ENCODE assay signal across 8 cellular contexts in genomic region chr3:138329984-138330293, GRCh38. TPM values are rescaled to one million over a fixed set of nuclear protein-coding genes. Genes with fewer than 3 reads are reported as not detected.
A peak's percentile ranks its signal among the peaks of the same experiment; 100 is the strongest.
DNase-seq lines count a peak whose midpoint lies in the region; ATAC-seq and TF ChIP-seq lines count a peak whose summit lies in the region.

No MANE protein-coding gene starts in this region.

- H3K9ac ChIP-seq in KMS-11, result no peak overlapping the region

- DNase-seq in naive B cell, result no peak
- DNase-seq in germinal center (ENCODE audit: low spot score), result no peak
- DNase-seq in GOT3 (lab: John Stamatoyannopoulos, UW), result no peak
- DNase-seq in OCI-M1 (lab: John Stamatoyannopoulos, UW), result no peak

- no peaks in the 10 kb centered on the region for H3K9me3 Mint-ChIP-seq in naive B cell

- TF ChIP-seq CTCF in KMS-11 (conservative IDR thresholded peaks at IDR 0.05; ENCODE audit: low read depth, low read length), result no peak

- H3K4me1 Mint-ChIP-seq in naive B cell, result peaks cover 12 to 14% (median 12%) of the 10 kb centered on the region in 3 donors

- H3K27ac Mint-ChIP-seq in naive B cell, result peak overlapping the region in 2 of 6 donors; percentile 28 to 47

- H3K79me2 ChIP-seq in ACC112 (ENCODE audit: control insufficient read depth, insufficient read depth, low read length, unreplicated experiment), result no peaks in the 10 kb centered on the region
- H3K79me2 ChIP-seq in KMS-11 (ENCODE audit: insufficient read depth, low read depth), result no peaks in the 10 kb centered on the region

- peaks cover 13 to 28% (median 19%) of the 10 kb centered on the region in 3 donors for H3K27me3 Mint-ChIP-seq in naive B cell

- ATAC-seq in naive B cell (ENCODE audit: low read depth in 2 of 2), result no peak
- ATAC-seq in HG03095 (IDR thresholded peaks at IDR 0.05; ENCODE audit: unreplicated experiment), result no peak

- H3K27ac ChIP-seq in ACC112 (ENCODE audit: low read depth, low read length) (no peak overlapping the region), KMS-11 (no peak overlapping the region), cingulate gyrus (ENCODE audit: low read depth, low read length) (peak overlapping the region; percentile 70)

- H3K4me2 ChIP-seq in KMS-11, result peak overlapping the region; percentile 82

- H3K36me3 ChIP-seq in ACC112 (ENCODE audit: insufficient read depth, low read length) (no peaks in the 10 kb centered on the region), KMS-11 (ENCODE audit: insufficient read depth) (no peaks in the 10 kb centered on the region)

- H3K27me3 ChIP-seq in ACC112 (ENCODE audit: insufficient read depth, low read length) (peaks cover 7% of the 10 kb centered on the region; the same call in 1 of the 2 replicates), KMS-11 (ENCODE audit: insufficient read depth, low read depth) (peaks cover 5% of the 10 kb centered on the region; the same call in 1 of the 2 replicates)

- H3K4me3 ChIP-seq in ACC112 (ENCODE audit: low read depth, low read length), result peak overlapping the region; percentile 82
- no peak overlapping the region for H3K4me3 ChIP-seq in KMS-11 (IDR thresholded peaks at IDR 0.05; ENCODE audit: insufficient read depth, low read depth, low read length)

- H2AFZ ChIP-seq in ACC112 (ENCODE audit: low read length, unreplicated experiment) (peak overlapping the region; percentile 79), KMS-11 (ENCODE audit: low read depth) (peak overlapping the region; percentile 98)

- H3K4me3 Mint-ChIP-seq in naive B cell, result peak overlapping the region; percentile 86 to 97 (median 92)

- no peaks in the 10 kb centered on the region for H3K36me3 Mint-ChIP-seq in naive B cell

- no peaks in the 10 kb centered on the region for H4K20me1 ChIP-seq in KMS-11 (ENCODE audit: insufficient read depth)

- H3K4me1 ChIP-seq in ACC112 (ENCODE audit: control insufficient read depth, insufficient read depth, low read length, unreplicated experiment), result no peaks in the 10 kb centered on the region
- H3K4me1 ChIP-seq in KMS-11 (ENCODE audit: low read depth, poor library complexity, severe bottlenecking), result peaks cover 41% of the 10 kb centered on the region

RNA-seq across cellular contexts. Expression of gene NME9, which starts 0.3 kb away (rescaled TPM):
- polyA plus RNA-seq in naive B cell (ENCODE audit: low read depth in 6 of 6), result 1 to 10 TPM in 2 of 6 donors, under 1 TPM in 3, not detected in 1; 0.34 to 1.2 (median 0.87) TPM

RNA-seq across cellular contexts. Expression of gene MRAS, which starts 18.4 kb away (rescaled TPM):
- not detected for polyA plus RNA-seq in naive B cell (ENCODE audit: low read depth in 6 of 6)
